In genomic region chr12:89525824-89526770, GRCh38 we compare ENCODE assay signal across 8 cellular contexts. TPM values are rescaled to one million over a fixed set of nuclear protein-coding genes. Genes with fewer than 3 reads are reported as not detected.
A peak's percentile ranks its signal among the peaks of the same experiment; 100 is the strongest.
DNase-seq lines count a peak whose midpoint lies in the region; ATAC-seq, FAIRE-seq and TF ChIP-seq lines count a peak whose summit lies in the region.

Gene POC1B (minus strand): TSS chr12:89526047. CDS start chr12:89525895, 152 bp downstream.

- DNase-seq in NCI-H2029 (lab: John Stamatoyannopoulos, UW) (peak; percentile 70), T-helper 22 cell (ENCODE audit: low read depth) (peak; percentile 34), astrocyte (ENCODE audit: low read depth) (peak; percentile 81), hepatic stellate cell (ENCODE audit: low spot score) (peak; percentile 74), pulmonary artery endothelial cell (ENCODE audit: low read depth, low spot score) (no peak), uterus (peak; percentile 71 to 76)

- intact Hi-C loops in uterus (cut with DNase I; ENCODE audit: low total_unique reads), result no loop called here

- TF ChIP-seq POLR2A in uterus (IDR thresholded peaks at IDR 0.05), result peak; percentile 17 to 53

- H3K4me1 Mint-ChIP-seq in astrocyte (ENCODE audit: low read depth, unreplicated experiment), result peaks cover 18% of the 10 kb centered on the region

- H3K27ac ChIP-seq in astrocyte (ENCODE audit: low read depth, low read length) (peak within 1 kb of the TSS; percentile 78), uterus (peak within 1 kb of the TSS; percentile 89 to 95)

- H3K36me3 Mint-ChIP-seq in astrocyte (ENCODE audit: low read depth, unreplicated experiment), result peaks cover 11% of the 10 kb centered on the region

- peak within 1 kb of the TSS; percentile 99 for H2AFZ ChIP-seq in astrocyte (ENCODE audit: low read depth, low read length)

- peak within 1 kb of the TSS; percentile 91 for H3K27ac Mint-ChIP-seq in astrocyte (ENCODE audit: unreplicated experiment)

- peaks cover 8% of the 10 kb centered on the region for H3K4me1 ChIP-seq in astrocyte (ENCODE audit: insufficient read depth, low read length)
- H3K4me1 ChIP-seq in uterus, result peaks cover 0 to 14% of the 10 kb centered on the region in 2 donors

- no peak for FAIRE-seq in astrocyte (lab: Jason Lieb, UNC)

- no peaks in the 10 kb centered on the region for H3K9me3 ChIP-seq in astrocyte (ENCODE audit: insufficient read depth, low read depth, low read length)
- H3K9me3 ChIP-seq in uterus, result no peaks in the 10 kb centered on the region

- peak within 1 kb of the TSS; percentile 84 for H3K4me3 ChIP-seq in astrocyte (ENCODE audit: insufficient read depth, low read depth, low read length)
- peak within 1 kb of the TSS; percentile 75 to 95 for H3K4me3 ChIP-seq in uterus

- H3K79me2 ChIP-seq in astrocyte (ENCODE audit: insufficient read depth, low read length), result peaks cover 34% of the 10 kb centered on the region

- H4K20me1 ChIP-seq in astrocyte (ENCODE audit: insufficient read depth, low read length), result peaks cover 3% of the 10 kb centered on the region

- peak within 1 kb of the TSS; percentile 98 for H3K4me2 ChIP-seq in astrocyte (ENCODE audit: low read length)

- H3K27me3 ChIP-seq in astrocyte (ENCODE audit: insufficient read depth, low read length), result no peaks in the 10 kb centered on the region
- no peaks in the 10 kb centered on the region for H3K27me3 ChIP-seq in uterus

- H3K9ac ChIP-seq in astrocyte (ENCODE audit: low read length), result peak within 1 kb of the TSS; percentile 91

- TF ChIP-seq CTCF in astrocyte (IDR thresholded peaks at IDR 0.05; ENCODE audit: insufficient read depth, low read depth, low read length) (no peak), uterus (IDR thresholded peaks at IDR 0.05) (peak in 1 of 4 experiments; percentile 15)

- H3K36me3 ChIP-seq in astrocyte (ENCODE audit: insufficient read depth, low read length) (no peaks in the 10 kb centered on the region), uterus (no peaks in the 10 kb centered on the region)

- H3K4me3 Mint-ChIP-seq in astrocyte (ENCODE audit: unreplicated experiment), result peak within 1 kb of the TSS; percentile 95

- H3K27me3 Mint-ChIP-seq in astrocyte (ENCODE audit: low read depth, unreplicated experiment), result no peaks in the 10 kb centered on the region

- no peaks in the 10 kb centered on the region for H3K9me3 Mint-ChIP-seq in astrocyte (ENCODE audit: unreplicated experiment)

- ATAC-seq in GM18517 (IDR thresholded peaks at IDR 0.05; ENCODE audit: unreplicated experiment), result peak; percentile 66
- ATAC-seq in HG03025 (IDR thresholded peaks at IDR 0.05; ENCODE audit: low FRiP score, unreplicated experiment), result peak; percentile 73

RNA-seq across cellular contexts. Expression of gene POC1B, which starts in this region (rescaled TPM):
- total RNA-seq in astrocyte (10.6 and 12.3 TPM in 2 replicates), pulmonary artery endothelial cell (19.2 and 21.8 TPM in 2 replicates), uterus (10 to 100 TPM in 3 of 4 donors, 1 to 10 TPM in 1; 9.7 to 36.8 (median 30.5) TPM)
